20 cellular contexts compared by ENCODE assay signal in the genomic region with DNA sequence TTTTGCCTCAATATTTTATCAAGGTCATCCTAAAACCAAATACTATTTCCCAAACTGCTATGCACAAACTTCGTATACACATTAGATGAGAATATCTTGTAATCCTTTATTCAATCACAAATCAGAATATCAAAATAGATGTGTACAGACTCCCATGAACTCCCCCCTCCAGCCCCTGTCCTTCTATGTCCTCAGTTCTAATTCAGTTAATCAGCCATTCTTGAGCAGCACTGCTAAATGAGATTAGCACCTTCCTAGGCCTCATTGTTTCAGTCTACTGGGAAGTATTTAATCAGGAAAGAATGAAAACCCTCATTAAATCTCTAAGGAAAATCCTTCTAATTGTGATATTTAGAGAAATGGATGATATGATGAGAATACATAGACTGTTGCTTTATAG. TPM values are rescaled to one million over a fixed set of nuclear protein-coding genes. Genes with fewer than 3 reads are reported as not detected.
"Had no signal": no experiment of that assay in that cellular context is flagged by ENCODE, and none has a peak within 500 bp of the region (broad histone marks: within the 10 kb centered on the region; RNA-seq: fewer than 3 reads in every experiment).

No MANE protein-coding gene starts in this region.

- H3K4me1 ChIP-seq: colonic mucosa, right lobe of liver had no signal

- H3K27ac ChIP-seq: colonic mucosa, neutrophil, ovary, right lobe of liver, suprapubic skin, tibial nerve, upper lobe of right lung had no signal

- H3K36me3 Mint-ChIP-seq: naive thymus-derived CD4-positive, alpha-beta T cell; stimulated activated effector memory CD8-positive, alpha-beta T cell treated with anti-CD3 and anti-CD28 coated beads, Interleukin-12 subunit alpha, Interleukin-12 subunit beta, amount 100 ng/mL, for 72 hours had no signal

- ATAC-seq: naive thymus-derived CD4-positive, alpha-beta T cell; right lobe of liver; stimulated activated effector memory CD8-positive, alpha-beta T cell treated with anti-CD3 and anti-CD28 coated beads, Interleukin-12 subunit alpha, Interleukin-12 subunit beta, amount 100 ng/mL, for 72 hours; stimulated activated naive CD8-positive, alpha-beta T cell treated with anti-CD3 and anti-CD28 coated beads, Interleukin-15, Interleukin-2, amounts not matched to agents 100 U/mL and 50 U/mL, for 24 hours; upper lobe of right lung had no signal

- H3K4me3 Mint-ChIP-seq: naive thymus-derived CD4-positive, alpha-beta T cell; stimulated activated effector memory CD8-positive, alpha-beta T cell treated with anti-CD3 and anti-CD28 coated beads, Interleukin-12 subunit alpha, Interleukin-12 subunit beta, amount 100 ng/mL, for 72 hours had no signal

- H3K4me3 ChIP-seq: colonic mucosa, ovary, right lobe of liver, suprapubic skin, tibial nerve, upper lobe of right lung, vagina had no signal

- H3K27ac Mint-ChIP-seq: naive thymus-derived CD4-positive, alpha-beta T cell; stimulated activated effector memory CD8-positive, alpha-beta T cell treated with anti-CD3 and anti-CD28 coated beads, Interleukin-12 subunit alpha, Interleukin-12 subunit beta, amount 100 ng/mL, for 72 hours had no signal

- H3K27me3 ChIP-seq: colonic mucosa, neutrophil, ovary, right lobe of liver, suprapubic skin, tibial nerve, upper lobe of right lung, vagina had no signal

- FAIRE-seq: keratinocyte had no signal

- DNase-seq: colonic mucosa; effector CD4-positive, alpha-beta T cell; foreskin melanocyte; head of caudate nucleus; hypothalamus; naive thymus-derived CD4-positive, alpha-beta T cell; ovary; right lobe of liver; stimulated activated CD4-positive, alpha-beta T cell treated with anti-CD3 and anti-CD28 coated beads, Interleukin-4, amount 100 ng/mL, for 1 hour; stimulated activated CD8-positive, alpha-beta memory T cell treated with anti-CD3 and anti-CD28 coated beads, Interleukin-4, amount 100 ng/mL, for 48 hours; stimulated activated naive CD8-positive, alpha-beta T cell treated with anti-CD3 and anti-CD28 coated beads, Interleukin-15, Interleukin-2, amounts not matched to agents 100 U/mL and 50 U/mL, for 24 hours; upper lobe of right lung had no signal

- H3K36me3 ChIP-seq: colonic mucosa, neutrophil, ovary, right lobe of liver, suprapubic skin, tibial nerve, upper lobe of right lung, vagina had no signal

- H3K9me3 ChIP-seq: colonic mucosa, neutrophil, ovary, right lobe of liver, upper lobe of right lung, vagina had no signal

- H3K4me1 Mint-ChIP-seq: naive thymus-derived CD4-positive, alpha-beta T cell; stimulated activated effector memory CD8-positive, alpha-beta T cell treated with anti-CD3 and anti-CD28 coated beads, Interleukin-12 subunit alpha, Interleukin-12 subunit beta, amount 100 ng/mL, for 72 hours had no signal

RNA-seq across cellular contexts. Expression of a gene that starts 36.6 kb away (rescaled TPM):
- total RNA-seq: lung microvascular endothelial cell, mononuclear cell had no signal
- polyA plus RNA-seq: keratinocyte; naive thymus-derived CD4-positive, alpha-beta T cell had no signal
